Comparison of ENCODE assay signal across 1 cellular context in the genomic region with DNA sequence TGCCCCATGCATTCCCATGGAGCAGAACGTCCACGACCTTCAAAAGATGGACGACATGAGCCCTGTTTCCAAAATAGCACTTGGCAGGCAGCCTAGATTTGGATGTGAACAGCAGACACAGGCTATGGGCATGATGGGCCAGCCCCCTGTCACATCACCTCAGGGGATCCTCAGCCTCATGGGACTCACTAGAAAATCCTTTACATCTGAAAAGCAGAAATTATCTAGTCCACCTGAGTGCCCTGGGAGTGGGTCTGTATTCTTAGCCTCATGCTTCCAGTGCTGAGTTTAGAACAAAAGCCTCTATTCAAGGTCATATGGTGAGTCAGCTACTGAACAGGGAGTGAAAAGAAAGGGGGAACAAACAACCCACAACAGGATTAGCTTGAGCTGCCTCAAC.
TF ChIP-seq lines count a peak whose summit lies in the region.

No MANE protein-coding gene starts in this region.

TF ChIP-seq in H1, 55 proteins besides CTCF, POLR2A, EP300 and RAD21:
- TF ChIP-seq CBX5 (IDR thresholded peaks at IDR 0.05; ENCODE audit: low read depth, low read length) (no peak), RXRA (IDR thresholded peaks at IDR 0.05; ENCODE audit: insufficient read depth, low read depth, low read length) (no peak), RBBP5 (IDR thresholded peaks at IDR 0.05; ENCODE audit: borderline replicate concordance, low read depth, low read length) (no peak), CHD1 (IDR thresholded peaks at IDR 0.05; ENCODE audit: low read depth, low read length) (no peak)
- TF ChIP-seq, protein P1, sequence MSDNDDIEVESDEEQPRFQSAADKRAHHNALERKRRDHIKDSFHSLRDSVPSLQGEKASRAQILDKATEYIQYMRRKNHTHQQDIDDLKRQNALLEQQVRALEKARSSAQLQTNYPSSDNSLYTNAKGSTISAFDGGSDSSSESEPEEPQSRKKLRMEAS (IDR thresholded peaks at IDR 0.05) = no peak
